ENCODE assay signal across 8 cellular contexts in genomic region chr5:142716963-142717362, GRCh38. TPM values are rescaled to one million over a fixed set of nuclear protein-coding genes. Genes with fewer than 3 reads are reported as not detected.
DNase-seq lines count a peak whose midpoint lies in the region; ATAC-seq, FAIRE-seq and TF ChIP-seq lines count a peak whose summit lies in the region.

No MANE protein-coding gene starts in this region.

- FAIRE-seq in GM19239 (lab: Jason Lieb, UNC): peak; percentile 49

- TF ChIP-seq POLR2A in testis (IDR thresholded peaks at IDR 0.05): no peak

- H3K4me1 ChIP-seq in liver (ENCODE audit: control insufficient read depth in 4 of 4, insufficient read depth in 4 of 4, low read length in 3 of 4): peaks cover 0 to 17% (median 12%) of the 10 kb centered on the region in 4 donors
- H3K4me1 ChIP-seq in testis: peaks cover 4% of the 10 kb centered on the region

- H3K4me3 Mint-ChIP-seq in CD4-positive, alpha-beta T cell: no peak overlapping the region
- H3K4me3 Mint-ChIP-seq in T-helper 2 cell treated with Interferon-gamma antibody and Interleukin-4, amounts not matched to agents 5 μg/mL and 100 μg/mL, for 36 hours: no peak overlapping the region

- H3K27me3 ChIP-seq in CD4-positive, alpha-beta T cell (ENCODE audit: control insufficient read depth, insufficient read depth, low read length): no peaks in the 10 kb centered on the region
- H3K27me3 ChIP-seq in liver (ENCODE audit: control insufficient read depth in 4 of 4, insufficient read depth in 4 of 4, low read length in 3 of 4) (no peaks in the 10 kb centered on the region), testis (no peaks in the 10 kb centered on the region)

- peaks cover 25% of the 10 kb centered on the region for H3K27me3 Mint-ChIP-seq in CD4-positive, alpha-beta T cell
- peaks cover 18% of the 10 kb centered on the region for H3K27me3 Mint-ChIP-seq in T-helper 2 cell treated with Interferon-gamma antibody and Interleukin-4, amounts not matched to agents 5 μg/mL and 100 μg/mL, for 36 hours (ENCODE audit: low read depth)

- ATAC-seq in CD4-positive, alpha-beta T cell (ENCODE audit: poor library complexity): peak; percentile 35

- no peak overlapping the region for H3K27ac ChIP-seq in CD4-positive, alpha-beta T cell (ENCODE audit: low read depth, low read length)
- H3K27ac ChIP-seq in liver (ENCODE audit: low read depth in 1 of 2, low read length in 2 of 2) (no peak overlapping the region), testis (no peak overlapping the region)

- TF ChIP-seq CTCF in CD4-positive, alpha-beta T cell (IDR thresholded peaks at IDR 0.05): peak; percentile 9
- TF ChIP-seq CTCF in liver (IDR thresholded peaks at IDR 0.05; ENCODE audit: low read depth, low read length, missing input control) (peak; percentile 37), testis (IDR thresholded peaks at IDR 0.05) (peak in 1 of 3 experiments; percentile 16)

- H3K4me3 ChIP-seq in liver (ENCODE audit: low read depth in 1 of 3, low read length in 3 of 3) (no peak overlapping the region), testis (no peak overlapping the region)

- POLR2A ChIA-PET in CD4-positive, alpha-beta T cell (lab: Charles Lee): no interaction called here

- H3K27ac Mint-ChIP-seq in CD4-positive, alpha-beta T cell: no peak overlapping the region
- H3K27ac Mint-ChIP-seq in T-helper 2 cell treated with Interferon-gamma antibody and Interleukin-4, amounts not matched to agents 5 μg/mL and 100 μg/mL, for 36 hours: no peak overlapping the region

- H3K4me1 Mint-ChIP-seq in CD4-positive, alpha-beta T cell (ENCODE audit: low read depth): peaks cover 17% of the 10 kb centered on the region
- peaks cover 5% of the 10 kb centered on the region for H3K4me1 Mint-ChIP-seq in T-helper 2 cell treated with Interferon-gamma antibody and Interleukin-4, amounts not matched to agents 5 μg/mL and 100 μg/mL, for 36 hours (ENCODE audit: low read depth)

- in situ Hi-C loops in KBM-7 (cut with MboI; ENCODE audit: low pct_unique_long_range_greater_than_20kb, low sequenced_read_pairs): no loop called here

- CTCF ChIA-PET in CD4-positive, alpha-beta T cell (lab: Charles Lee): interaction anchor here (0.7 to 1.5 kb wide), 5 partner anchors 11 to 172 kb away, joined by 3 to 9 read pairs (median 4); no protein-coding TSS in a partner anchor

- no peaks in the 10 kb centered on the region for H3K9me3 Mint-ChIP-seq in CD4-positive, alpha-beta T cell
- H3K9me3 Mint-ChIP-seq in T-helper 2 cell treated with Interferon-gamma antibody and Interleukin-4, amounts not matched to agents 5 μg/mL and 100 μg/mL, for 36 hours: peaks cover 4% of the 10 kb centered on the region

- intact Hi-C loops in CD4-positive, alpha-beta T cell (cut with DNase I, micrococcal nuclease): loop anchor here (1.0 to 10.0 kb wide), 4 partner anchors 150 to 1248 kb away; no protein-coding TSS in a partner anchor
- intact Hi-C loops in testis (cut with DNase I; ENCODE audit: low total_unique reads): loop anchor here (5.0 kb wide), 1 partner anchor 165 kb away; no protein-coding TSS in a partner anchor

- DNase-seq in CD4-positive, alpha-beta T cell: peak in 7 of 10 experiments; percentile 13 to 40 (median 14)
- DNase-seq in GM19239 (ENCODE audit: insufficient read length, low spot score) (no peak), KBM-7 (peak; percentile 64), ecto neural progenitor cell (ENCODE audit: low spot score) (peak; percentile 71), testis (peak; percentile 70), 8988T (no peak)
- DNase-seq in T-helper 2 cell treated with Interferon-gamma antibody and Interleukin-4, amounts not matched to agents 5 μg/mL and 100 μg/mL, for 36 hours (ENCODE audit: low spot score): peak; percentile 16

- H3K9ac ChIP-seq in liver (ENCODE audit: low read depth in 1 of 2, low read length in 2 of 2): no peak overlapping the region

- peak; percentile 4 to 75 for TF ChIP-seq RAD21 in liver (IDR thresholded peaks at IDR 0.05)

- no peaks in the 10 kb centered on the region for H3K36me3 Mint-ChIP-seq in CD4-positive, alpha-beta T cell (ENCODE audit: low read depth)
- H3K36me3 Mint-ChIP-seq in T-helper 2 cell treated with Interferon-gamma antibody and Interleukin-4, amounts not matched to agents 5 μg/mL and 100 μg/mL, for 36 hours (ENCODE audit: low read depth): no peaks in the 10 kb centered on the region

- H3K9me3 ChIP-seq in CD4-positive, alpha-beta T cell (ENCODE audit: control insufficient read depth, low read length): no peaks in the 10 kb centered on the region
- H3K9me3 ChIP-seq in liver (ENCODE audit: control insufficient read depth in 4 of 4, low read length in 3 of 4) (no peaks in the 10 kb centered on the region), testis (no peaks in the 10 kb centered on the region)

- H3K36me3 ChIP-seq in liver (ENCODE audit: control insufficient read depth in 4 of 4, insufficient read depth in 3 of 4, low read depth in 1 of 4, low read length in 3 of 4) (no peaks in the 10 kb centered on the region), testis (ENCODE audit: low read depth, missing control alignments) (no peaks in the 10 kb centered on the region)

- WGBS in liver: 15% methylated on average over 6 of the region's 6 CpGs
- 36 to 59% methylated on average over 6 of the region's 6 CpGs for WGBS in testis, 2 donors

TF ChIP-seq in liver, 16 proteins besides CTCF, POLR2A, EP300 and RAD21:
- no peak for TF ChIP-seq HNF4G (IDR thresholded peaks at IDR 0.05)
- TF ChIP-seq YY1 (IDR thresholded peaks at IDR 0.05): no peak
- no peak for TF ChIP-seq ATF3 (IDR thresholded peaks at IDR 0.05)
- TF ChIP-seq MAX (IDR thresholded peaks at IDR 0.05): no peak
- no peak for TF ChIP-seq GABPA (IDR thresholded peaks at IDR 0.05 in 1 of 2, conservative IDR thresholded peaks at IDR 0.05 in 1 of 2)
- no peak for TF ChIP-seq ZBTB33 (IDR thresholded peaks at IDR 0.05)
- no peak for TF ChIP-seq SP1 (IDR thresholded peaks at IDR 0.05)
- no peak for TF ChIP-seq JUND (IDR thresholded peaks at IDR 0.05)
- no peak for TF ChIP-seq NR2F2 (IDR thresholded peaks at IDR 0.05)
- TF ChIP-seq EGR1 (IDR thresholded peaks at IDR 0.05; ENCODE audit: low read depth in 2 of 2): no peak
- no peak for TF ChIP-seq RXRA (IDR thresholded peaks at IDR 0.05)
- no peak for TF ChIP-seq TAF1 (conservative IDR thresholded peaks at IDR 0.05)
- TF ChIP-seq FOXA1 (IDR thresholded peaks at IDR 0.05): no peak

RNA-seq across cellular contexts. Expression of gene FGF1, which starts 31.1 kb away (rescaled TPM):
- not detected for total RNA-seq in CD4-positive, alpha-beta T cell
- total RNA-seq in liver (under 1 TPM; 0.05 to 0.25 TPM), testis (1 to 10 TPM; 2.2 to 4.4 TPM)
- polyA plus RNA-seq in liver (under 1 TPM; 0.08 to 0.24 TPM), testis (ENCODE audit: insufficient read depth, low read depth, low replicate concordance) (1.9 TPM)

RNA-seq across cellular contexts. Expression of gene ARHGAP26, which starts 53.2 kb away (rescaled TPM):
- total RNA-seq in CD4-positive, alpha-beta T cell: 10 to 100 TPM; 24.9 to 27.3 TPM
- total RNA-seq in liver: 10 to 100 TPM in 1 of 2 donors, 1 to 10 TPM in 1; 4.4 to 16.7 TPM
- 1 to 10 TPM; 1.8 to 3.9 TPM for polyA plus RNA-seq in liver
- 10 to 100 TPM; 95.7 to 98.7 TPM for total RNA-seq in testis
- 33.8 TPM for polyA plus RNA-seq in testis (ENCODE audit: insufficient read depth, low read depth, low replicate concordance)

Comparison
In these comparisons a context has a peak if more than half of its experiments do, and no peak if none do; other contexts are left out.
1. DNase-seq: peak in CD4-positive, alpha-beta T cell (7 of 10), KBM-7 (single experiment), T-helper 2 cell treated with Interferon-gamma antibody and Interleukin-4, amounts not matched to agents 5 μg/mL and 100 μg/mL, for 36 hours (single experiment), ecto neural progenitor cell (single experiment) and testis (single experiment); none in GM19239 (single experiment) and 8988T (single experiment).